ENCODE assay signal across 10 cellular contexts in the genomic region with DNA sequence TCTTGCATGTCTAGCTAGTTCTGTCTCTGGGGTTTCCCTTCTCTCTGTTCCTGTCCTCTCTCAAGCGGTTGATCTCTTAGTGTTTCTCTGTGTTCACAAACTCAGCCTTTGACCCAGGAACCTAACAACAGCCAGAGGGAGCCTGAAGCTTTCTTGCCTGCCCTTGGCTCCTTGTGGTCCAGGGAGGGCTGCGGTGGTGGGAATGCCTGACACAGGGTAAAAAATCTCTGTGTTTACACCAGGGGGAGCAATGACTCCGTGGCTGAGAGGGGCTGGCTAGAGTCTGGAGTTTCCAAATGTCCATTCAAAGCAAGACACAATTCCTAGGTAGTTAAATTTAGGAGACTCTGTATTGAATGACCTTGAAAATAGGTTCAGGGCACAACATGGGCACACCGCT. TPM values are rescaled to one million over a fixed set of nuclear protein-coding genes. Genes with fewer than 3 reads are reported as not detected.
DNase-seq lines count a peak whose midpoint lies in the region; FAIRE-seq and TF ChIP-seq lines count a peak whose summit lies in the region.
"Not testable (repeated sequence)": the region's sequence is repeated elsewhere in the genome, so short reads cannot be mapped to it uniquely, and the experiment has no call there.
"Had no signal": no experiment of that assay in that cellular context is flagged by ENCODE, and none has a peak within 500 bp of the region (broad histone marks: within the 10 kb centered on the region; RNA-seq: fewer than 3 reads in every experiment).

No MANE protein-coding gene starts in this region.

- H3K27me3 ChIP-seq in BE2C; SJSA1 (replicated peaks); small intestine (ENCODE audit: control insufficient read depth in 2 of 2, insufficient read depth in 2 of 2, low read length in 2 of 2): not testable (repeated sequence)

- TF ChIP-seq CTCF in BE2C (IDR thresholded peaks at IDR 0.05; ENCODE audit: low read depth, low read length), result peak; percentile 61
- TF ChIP-seq CTCF in cardiac fibroblast (IDR thresholded peaks at IDR 0.05; ENCODE audit: low read depth, low read length), result peak; percentile 47

- peak; percentile 67 for DNase-seq in BE2C
- not testable (repeated sequence) for DNase-seq in H54 (ENCODE audit: insufficient read length, low spot score)
- DNase-seq in NCI-H1694 treated with DMSO at 0.1 percent for 48 hours (lab: John Stamatoyannopoulos, UW), result peak; percentile 41
- DNase-seq in SJSA1 (ENCODE audit: low read depth in 1 of 2, low spot score in 2 of 2), result peak; percentile 25 to 53
- DNase-seq in cardiac fibroblast (ENCODE audit: low read depth in 2 of 2), result peak; percentile 38 to 41
- peak in 34 of 42 donors; percentile 7 to 75 (median 35) for DNase-seq in head of caudate nucleus
- peak; percentile 30 to 58 for DNase-seq in lung microvascular endothelial cell (ENCODE audit: low read depth in 2 of 2)
- peak; percentile 21 for DNase-seq in small intestine

- FAIRE-seq in H54 (lab: Jason Lieb, UNC), result peak; percentile 64
- not testable (repeated sequence) for FAIRE-seq in small intestine (lab: Jason Lieb, UNC)

- TF ChIP-seq POLR2A in H54 (IDR thresholded peaks at IDR 0.05; ENCODE audit: low read depth, low read length), result not testable (repeated sequence)

- H3K36me3 ChIP-seq in BE2C; SJSA1; small intestine (ENCODE audit: control insufficient read depth in 2 of 2, insufficient read depth in 2 of 2, low read length in 2 of 2): not testable (repeated sequence)

- WGBS in small intestine, 3 donors, result 3 to 7% (median 6%) methylated on average over 3 of the region's 4 CpGs

- H3K9me3 ChIP-seq in BE2C; SJSA1 (replicated peaks); small intestine (ENCODE audit: control insufficient read depth, low read depth): not testable (repeated sequence)

- not testable (repeated sequence) for H3K4me3 ChIP-seq in BE2C (ENCODE audit: low read depth, low read length); SJSA1; cardiac fibroblast (replicated peaks in 1 of 2; ENCODE audit: low read depth in 2 of 2, low read length in 2 of 2); small intestine (ENCODE audit: low read depth in 1 of 2, low read length in 2 of 2)

- intact Hi-C loops in head of caudate nucleus (cut with DNase I), result loop anchor here (5.0 kb wide), 1 partner anchor 66 kb away; no protein-coding TSS in a partner anchor

- H3K4me1 ChIP-seq in BE2C, result peaks cover 15% of the 10 kb centered on the region
- H3K4me1 ChIP-seq in SJSA1 (replicated peaks); small intestine (ENCODE audit: control insufficient read depth in 2 of 2, insufficient read depth in 1 of 2, low read depth in 1 of 2, low read length in 1 of 2): not testable (repeated sequence)

- not testable (repeated sequence) for H3K27ac ChIP-seq in SJSA1; small intestine (ENCODE audit: low read depth in 1 of 2, low read length in 1 of 2)

RNA-seq across cellular contexts. Expression of a gene that starts 16.7 kb away (rescaled TPM):
- 19.9 TPM for polyA plus RNA-seq in BE2C (2012; ENCODE audit: insufficient read depth, insufficient read length, low read depth)
- total RNA-seq in SJSA1 (2014; rRNA removed; shearing (Covaris generic)), result 19.6 and 25.4 TPM in 2 replicates
- 79.1 and 147 TPM in 2 replicates for total RNA-seq in lung microvascular endothelial cell
- 10 to 100 TPM; 25.6 to 89.4 (median 72.0) TPM for polyA plus RNA-seq in small intestine

RNA-seq across cellular contexts. Expression of a gene that starts 24.6 kb away (rescaled TPM):
- polyA plus RNA-seq in BE2C (2012; ENCODE audit: insufficient read depth, insufficient read length, low read depth), result not detected
- not detected in 2 replicates for total RNA-seq in SJSA1 (2014; rRNA removed; shearing (Covaris generic))
- not detected in 2 replicates for total RNA-seq in lung microvascular endothelial cell
- not detected for polyA plus RNA-seq in small intestine
- total RNA-seq: activated B cell treated with CpG ODN at 0.5 μM for 24 hours, mesenteric fat pad had no signal

RNA-seq across cellular contexts. Expression of a gene that starts 55.5 kb away (rescaled TPM):
- polyA plus RNA-seq in BE2C (2012; ENCODE audit: insufficient read depth, insufficient read length, low read depth), result 33.2 TPM
- 52.8 and 59.5 TPM in 2 replicates for total RNA-seq in SJSA1 (2014; rRNA removed; shearing (Covaris generic))
- 6.2 and 9.2 TPM in 2 replicates for total RNA-seq in lung microvascular endothelial cell
- 10 to 100 TPM in 1 of 3 donors, 1 to 10 TPM in 2; 9.2 to 19.6 (median 9.7) TPM for polyA plus RNA-seq in small intestine
